ENCODE assay signal across 8 cellular contexts in the genomic region with DNA sequence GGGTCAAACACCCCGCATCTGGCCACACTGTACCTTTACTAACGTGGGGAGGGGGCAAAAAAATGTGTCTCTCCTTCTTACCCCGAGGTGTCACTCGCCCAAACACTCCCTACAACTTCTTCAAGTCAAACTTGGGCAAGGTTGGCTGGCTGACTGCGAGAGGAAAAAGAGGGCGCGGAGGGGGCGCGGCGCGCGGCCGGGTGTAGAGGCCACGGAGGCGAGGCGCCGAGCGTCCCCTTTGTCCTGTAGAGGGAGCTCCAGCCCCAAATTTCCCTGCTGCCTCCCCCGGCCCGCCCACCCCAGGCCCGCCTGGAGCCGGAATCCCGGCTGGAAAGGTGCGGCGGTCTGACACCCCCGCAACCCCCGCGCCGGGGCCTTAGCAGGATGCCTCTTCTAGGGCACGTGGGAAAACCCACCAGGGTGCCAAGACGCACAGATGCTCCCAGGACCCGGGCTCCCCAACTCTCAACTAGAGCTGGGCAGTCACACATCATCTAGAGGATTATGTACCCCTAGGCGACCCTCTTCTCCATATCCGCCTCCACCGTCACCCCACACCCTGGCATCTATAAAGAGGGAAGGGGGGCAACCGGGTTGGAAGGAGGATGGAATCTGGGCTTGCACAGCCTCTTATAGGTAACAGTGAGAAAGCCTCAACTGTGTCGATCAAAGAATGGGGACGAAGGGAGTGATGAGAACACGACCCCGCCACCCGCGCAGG. TPM values are rescaled to one million over a fixed set of nuclear protein-coding genes. Genes with fewer than 3 reads are reported as not detected.
A peak's percentile ranks its signal among the peaks of the same experiment; 100 is the strongest.
DNase-seq lines count a peak whose midpoint lies in the region; ATAC-seq and TF ChIP-seq lines count a peak whose summit lies in the region.

No MANE protein-coding gene starts in this region.

- peak; percentile 64 for DNase-seq in stimulated activated CD4-positive, alpha-beta T cell treated with anti-CD3 and anti-CD28 coated beads, Interleukin-15, amount 100 ng/mL, for 24 hours
- DNase-seq in stimulated activated CD4-positive, alpha-beta T cell treated with anti-CD3 and anti-CD28 coated beads, Interleukin-12 subunit alpha, Interleukin-12 subunit beta, amount 100 ng/mL, for 4 hours = no peak
- DNase-seq in astrocyte of the cerebellum (ENCODE audit: low read depth) (peak; percentile 23), iris pigment epithelial cell (ENCODE audit: low read depth) (peak; percentile 13), type B pancreatic cell (ENCODE audit: extremely low spot score, unreplicated experiment) (peak; percentile 79), activated gamma-delta T cell (lab: John Stamatoyannopoulos, UW) (no peak), foreskin melanocyte (no peak)

- H3K4me1 Mint-ChIP-seq in type B pancreatic cell (ENCODE audit: unreplicated experiment) = peaks cover 25% of the 10 kb centered on the region

- H3K27ac Mint-ChIP-seq in type B pancreatic cell = peak overlapping the region; percentile 62

- no peaks in the 10 kb centered on the region for H3K9me3 Mint-ChIP-seq in type B pancreatic cell

- H3K27me3 Mint-ChIP-seq in type B pancreatic cell = peaks cover 66% of the 10 kb centered on the region

- TF ChIP-seq CTCF in astrocyte of the cerebellum (IDR thresholded peaks at IDR 0.05; ENCODE audit: low read depth, low read length, missing control alignments) (peak; percentile 57), type B pancreatic cell (conservative IDR thresholded peaks at IDR 0.05) (peak; percentile 88)

- H3K36me3 Mint-ChIP-seq in type B pancreatic cell = peaks cover 20% of the 10 kb centered on the region

- no peak for ATAC-seq in GM18909 (IDR thresholded peaks at IDR 0.05; ENCODE audit: poor library complexity, unreplicated experiment)

- H3K4me3 ChIP-seq in astrocyte of the cerebellum (ENCODE audit: low read depth, low read length) = peak overlapping the region; percentile 78

- in situ Hi-C loops in astrocyte of the cerebellum (cut with HindIII; ENCODE audit: low sequenced_read_pairs) = loop anchor here (5.0 to 10.0 kb wide), 2 partner anchors 508 to 655 kb away; no protein-coding TSS in a partner anchor

- H3K4me3 Mint-ChIP-seq in type B pancreatic cell = peak overlapping the region; percentile 88

RNA-seq across cellular contexts. Expression of gene IRX3, which starts 4.2 kb away (rescaled TPM):
- total RNA-seq in type B pancreatic cell (ENCODE audit: low replicate concordance) = 30.0 and 30.7 TPM in 2 replicates

Comparison
In these comparisons a context has a peak if more than half of its experiments do, and no peak if none do; other contexts are left out.
1. DNase-seq: peak in stimulated activated CD4-positive, alpha-beta T cell treated with anti-CD3 and anti-CD28 coated beads, Interleukin-15, amount 100 ng/mL, for 24 hours (single experiment), astrocyte of the cerebellum (single experiment), iris pigment epithelial cell (single experiment) and type B pancreatic cell (single experiment); none in stimulated activated CD4-positive, alpha-beta T cell treated with anti-CD3 and anti-CD28 coated beads, Interleukin-12 subunit alpha, Interleukin-12 subunit beta, amount 100 ng/mL, for 4 hours (single experiment), activated gamma-delta T cell (single experiment) and foreskin melanocyte (single experiment).